ENCODE assay signal across 8 cellular contexts in genomic region chr15:25862087-25862468, GRCh38. TPM values are rescaled to one million over a fixed set of nuclear protein-coding genes. Genes with fewer than 3 reads are reported as not detected.
DNase-seq lines count a peak whose midpoint lies in the region; ATAC-seq and TF ChIP-seq lines count a peak whose summit lies in the region.

No MANE protein-coding gene starts in this region.

- H3K4me3 Mint-ChIP-seq in CD8-positive, alpha-beta memory T cell: peak overlapping the region; percentile 88 to 99 (median 94)

- POLR2A ChIA-PET in CD8-positive, alpha-beta memory T cell (lab: Charles Lee): interaction anchor here (0.8 to 2.7 kb wide), 5 partner anchors 15 to 76 kb away, joined by 3 to 11 read pairs (median 3); no protein-coding TSS in a partner anchor

- WGBS in trophoblast cell (ENCODE audit: extremely low coverage, insufficient coverage, insufficient read length): no CpG with 5 or more reads among the region's 17 CpGs

- H2BK120ac ChIP-seq in trophoblast cell (ENCODE audit: insufficient read depth, low read length, poor library complexity): no peak overlapping the region

- peak overlapping the region; percentile 79 for H3K4me2 ChIP-seq in trophoblast cell (ENCODE audit: low read length)

- no peak overlapping the region for H3K4ac ChIP-seq in trophoblast cell (ENCODE audit: low read depth, low read length)

- no peak overlapping the region for H3K9ac ChIP-seq in trophoblast cell (ENCODE audit: low read length)

- H3K9me3 Mint-ChIP-seq in CD8-positive, alpha-beta memory T cell: peaks cover 0 to 3% (median 0%) of the 10 kb centered on the region in 5 donors

- TF ChIP-seq CTCF in WERI-Rb-1 (IDR thresholded peaks at IDR 0.05; ENCODE audit: low read depth, low read length): no peak
- no peak for TF ChIP-seq CTCF in fibroblast of the aortic adventitia (IDR thresholded peaks at IDR 0.05; ENCODE audit: insufficient read depth, low read length)

- peaks cover 0 to 4% of the 10 kb centered on the region in 2 donors for H3K27me3 Mint-ChIP-seq in CD8-positive, alpha-beta memory T cell

- H3K18ac ChIP-seq in trophoblast cell (ENCODE audit: low read length): no peak overlapping the region

- no peak for ATAC-seq in GM18502 (IDR thresholded peaks at IDR 0.05; ENCODE audit: poor library complexity, unreplicated experiment)

- H3K36me3 ChIP-seq in CD8-positive, alpha-beta memory T cell (ENCODE audit: insufficient read depth, low read length): no peaks in the 10 kb centered on the region
- H3K36me3 ChIP-seq in WERI-Rb-1: no peaks in the 10 kb centered on the region
- no peaks in the 10 kb centered on the region for H3K36me3 ChIP-seq in trophoblast cell (ENCODE audit: control insufficient read depth in 1 of 2, insufficient read depth in 2 of 2, low read length in 2 of 2)

- H3K27me3 ChIP-seq in CD8-positive, alpha-beta memory T cell (ENCODE audit: insufficient read depth, low read length, poor library complexity, severe bottlenecking): no peaks in the 10 kb centered on the region
- H3K27me3 ChIP-seq in WERI-Rb-1 (ENCODE audit: insufficient read depth, low read depth, severe bottlenecking): peaks cover 22% of the 10 kb centered on the region
- peaks cover 33% of the 10 kb centered on the region for H3K27me3 ChIP-seq in trophoblast cell (ENCODE audit: insufficient read depth, low read length)

- H2BK12ac ChIP-seq in trophoblast cell (ENCODE audit: low read length): no peak overlapping the region

- DNase-seq in CD8-positive, alpha-beta memory T cell: peak in 1 of 5 donors; percentile 48
- DNase-seq in WERI-Rb-1 (no peak), fibroblast of the aortic adventitia (ENCODE audit: low read depth) (peak; percentile 36), trophoblast cell (no peak), NK-92 (lab: John Stamatoyannopoulos, UW; ENCODE audit: unreplicated experiment) (no peak), kidney glomerular epithelial cell (lab: John Stamatoyannopoulos, UW) (no peak), dedifferentiated amniotic fluid mesenchymal stem cell (ENCODE audit: extremely low spot score) (no peak)

- no peaks in the 10 kb centered on the region for H3K9me3 ChIP-seq in CD8-positive, alpha-beta memory T cell (ENCODE audit: low read length)
- H3K9me3 ChIP-seq in WERI-Rb-1 (ENCODE audit: severe bottlenecking): no peaks in the 10 kb centered on the region
- H3K9me3 ChIP-seq in trophoblast cell (ENCODE audit: insufficient read depth, low read depth, low read length): peaks cover 3% of the 10 kb centered on the region

- H2AK5ac ChIP-seq in trophoblast cell (ENCODE audit: low read length): no peak overlapping the region

- H3K27ac Mint-ChIP-seq in CD8-positive, alpha-beta memory T cell: peak overlapping the region; percentile 93 to 99 (median 96)

- no peaks in the 10 kb centered on the region for H3K79me2 ChIP-seq in trophoblast cell (ENCODE audit: control insufficient read depth, insufficient read depth, low read length, poor library complexity)

- CTCF ChIA-PET in CD8-positive, alpha-beta memory T cell (lab: Charles Lee): interaction anchor here (1.0 to 4.3 kb wide), 6 partner anchors 8 to 78 kb away, joined by 3 to 31 read pairs (median 4); no protein-coding TSS in a partner anchor

- no peak overlapping the region for H4K8ac ChIP-seq in trophoblast cell (ENCODE audit: low read depth, low read length)

- H3K79me1 ChIP-seq in trophoblast cell (ENCODE audit: low read length): no peaks in the 10 kb centered on the region

- H4K12ac ChIP-seq in trophoblast cell (ENCODE audit: low read depth, low read length): no peak overlapping the region

- no peak overlapping the region for H4K91ac ChIP-seq in trophoblast cell (ENCODE audit: low read depth, low read length)

- H3K4me1 Mint-ChIP-seq in CD8-positive, alpha-beta memory T cell: peaks cover 44 to 57% (median 48%) of the 10 kb centered on the region in 3 donors

- no peak overlapping the region for H3K14ac ChIP-seq in trophoblast cell (ENCODE audit: low read length)

- peak overlapping the region; percentile 77 for H3K4me3 ChIP-seq in CD8-positive, alpha-beta memory T cell (ENCODE audit: low read length)
- H3K4me3 ChIP-seq in WERI-Rb-1 (ENCODE audit: low read depth, low read length): peak overlapping the region; percentile 35; the same call in 1 of the 2 replicates
- H3K4me3 ChIP-seq in fibroblast of the aortic adventitia (ENCODE audit: low read depth, low read length): peak overlapping the region; percentile 75
- no peak overlapping the region for H3K4me3 ChIP-seq in trophoblast cell (ENCODE audit: low read depth, low read length)

- H2BK5ac ChIP-seq in trophoblast cell (ENCODE audit: low read depth, low read length, poor library complexity): no peak overlapping the region

- peaks cover 0 to 28% (median 0%) of the 10 kb centered on the region in 3 donors for H3K36me3 Mint-ChIP-seq in CD8-positive, alpha-beta memory T cell

- H3K4me1 ChIP-seq in CD8-positive, alpha-beta memory T cell (ENCODE audit: insufficient read depth, low read length): peaks cover 36% of the 10 kb centered on the region
- peaks cover 0 to 9% of the 10 kb centered on the region in 2 experiments for H3K4me1 ChIP-seq in trophoblast cell (ENCODE audit: control insufficient read depth in 1 of 2, insufficient read depth in 2 of 2, low read length in 2 of 2)

- H3K23ac ChIP-seq in trophoblast cell (ENCODE audit: low read length): no peak overlapping the region

- H2AFZ ChIP-seq in trophoblast cell (ENCODE audit: insufficient read depth, low read length, poor library complexity): no peak overlapping the region

- H3K27ac ChIP-seq in CD8-positive, alpha-beta memory T cell (ENCODE audit: low read depth, low read length): peak overlapping the region; percentile 48
- H3K27ac ChIP-seq in WERI-Rb-1 (no peak overlapping the region), trophoblast cell (ENCODE audit: low read depth, low read length) (no peak overlapping the region)

RNA-seq across cellular contexts. Expression of gene ATP10A, which starts 1.0 kb away (rescaled TPM):
- 10 to 100 TPM; 24.0 to 28.9 TPM for total RNA-seq in CD8-positive, alpha-beta memory T cell
- polyA plus RNA-seq in CD8-positive, alpha-beta memory T cell: 8.2 TPM
- 4.4 and 5.8 TPM in 2 replicates for total RNA-seq in fibroblast of the aortic adventitia (ENCODE audit: low replicate concordance)
- polyA plus RNA-seq in trophoblast cell (2013): 0.07 and 0.18 TPM in 2 replicates
